In genomic region chr2:36663851-36664715, GRCh38 we compare ENCODE assay signal across 8 cellular contexts. TPM values are rescaled to one million over a fixed set of nuclear protein-coding genes. Genes with fewer than 3 reads are reported as not detected.
DNase-seq lines count a peak whose midpoint lies in the region; ATAC-seq, FAIRE-seq and TF ChIP-seq lines count a peak whose summit lies in the region.

No MANE protein-coding gene starts in this region.

- peaks cover 6% of the 10 kb centered on the region for H3K27me3 ChIP-seq in CD4-positive, CD25-positive, alpha-beta regulatory T cell (ENCODE audit: control insufficient read depth, insufficient read depth, low read length)

- H3K4me3 ChIP-seq in CD4-positive, CD25-positive, alpha-beta regulatory T cell (ENCODE audit: low read depth, low read length), result no peak overlapping the region
- H3K4me3 ChIP-seq in fibroblast of villous mesenchyme (ENCODE audit: low read depth, low read length), result no peak overlapping the region

- TF ChIP-seq CTCF in fibroblast of villous mesenchyme (IDR thresholded peaks at IDR 0.05; ENCODE audit: insufficient read depth, low read depth, low read length), result peak; percentile 80
- TF ChIP-seq CTCF in omental fat pad (IDR thresholded peaks at IDR 0.05), result peak in 1 of 3 donors; percentile 48

- H3K9me3 Mint-ChIP-seq in CD4-positive, CD25-positive, alpha-beta regulatory T cell, result no peaks in the 10 kb centered on the region

- no peak overlapping the region for H3K27ac Mint-ChIP-seq in CD4-positive, CD25-positive, alpha-beta regulatory T cell

- peak in 1 of 2 donors; percentile 39 for ATAC-seq in CD4-positive, CD25-positive, alpha-beta regulatory T cell (ENCODE audit: low read depth in 2 of 2)
- peak; percentile 81 for ATAC-seq in HG02884 (IDR thresholded peaks at IDR 0.05; ENCODE audit: unreplicated experiment)
- ATAC-seq in omental fat pad (ENCODE audit: low FRiP score), result peak; percentile 83

- H3K4me1 ChIP-seq in CD4-positive, CD25-positive, alpha-beta regulatory T cell (ENCODE audit: control insufficient read depth, insufficient read depth, low read length, poor library complexity, severe bottlenecking), result no peaks in the 10 kb centered on the region

- peak in 2 of 3 donors; percentile 26 to 58 for DNase-seq in CD4-positive, CD25-positive, alpha-beta regulatory T cell
- DNase-seq in GM18507 (ENCODE audit: extremely low spot score, insufficient read length, low read depth) (no peak), NCI-H1105 (lab: John Stamatoyannopoulos, UW) (peak; percentile 21), SW 1271 (lab: John Stamatoyannopoulos, UW) (peak; percentile 25 to 86), fibroblast of villous mesenchyme (ENCODE audit: low read depth) (peak; percentile 84), omental fat pad (ENCODE audit: low spot score) (no peak), GDM1 (lab: John Stamatoyannopoulos, UW) (no peak)

- no peaks in the 10 kb centered on the region for H3K36me3 ChIP-seq in CD4-positive, CD25-positive, alpha-beta regulatory T cell (ENCODE audit: control insufficient read depth, insufficient read depth, low read length)

- no peak overlapping the region for H3K4me3 Mint-ChIP-seq in CD4-positive, CD25-positive, alpha-beta regulatory T cell

- no peaks in the 10 kb centered on the region for H3K4me1 Mint-ChIP-seq in CD4-positive, CD25-positive, alpha-beta regulatory T cell

- no peaks in the 10 kb centered on the region for H3K36me3 Mint-ChIP-seq in CD4-positive, CD25-positive, alpha-beta regulatory T cell

- FAIRE-seq in GM18507 (lab: Jason Lieb, UNC), result peak; percentile 75

- no peaks in the 10 kb centered on the region for H3K9me3 ChIP-seq in CD4-positive, CD25-positive, alpha-beta regulatory T cell (ENCODE audit: control insufficient read depth in 2 of 2, low read length in 2 of 2)

- no peak overlapping the region for H3K27ac ChIP-seq in CD4-positive, CD25-positive, alpha-beta regulatory T cell (ENCODE audit: insufficient read depth, low read length, poor library complexity, severe bottlenecking)

- H3K27me3 Mint-ChIP-seq in CD4-positive, CD25-positive, alpha-beta regulatory T cell, result peaks cover 12% of the 10 kb centered on the region

RNA-seq across cellular contexts. Expression of gene VIT, which starts 32.4 kb away (rescaled TPM):
- total RNA-seq in CD4-positive, CD25-positive, alpha-beta regulatory T cell, result not detected
- polyA plus RNA-seq in CD4-positive, CD25-positive, alpha-beta regulatory T cell, result not detected
- total RNA-seq in fibroblast of villous mesenchyme, result under 0.01 TPM in 1 of 2 replicates, not detected in the other
- 10 to 100 TPM; 10.2 to 36.4 (median 19.8) TPM for total RNA-seq in omental fat pad

Comparison
In these comparisons a context has a peak if more than half of its experiments do, and no peak if none do; other contexts are left out.
1. DNase-seq: peak in CD4-positive, CD25-positive, alpha-beta regulatory T cell (2 of 3), NCI-H1105 (single experiment), SW 1271 (2 of 2) and fibroblast of villous mesenchyme (single experiment); none in GM18507 (single experiment), omental fat pad (single experiment) and GDM1 (single experiment).
2. RNA of gene VIT, which starts 32.4 kb away (total RNA-seq): 10.2 to 36.4 TPM in omental fat pad; not detected in CD4-positive, CD25-positive, alpha-beta regulatory T cell (single experiment) and under 0.01 TPM in fibroblast of villous mesenchyme; every median in the first group is over 10 times any median in the second.